2 cellular contexts compared by ENCODE assay signal in genomic region chr10:97543025-97543546, GRCh38.
A peak's percentile ranks its signal among the peaks of the same experiment; 100 is the strongest.
TF ChIP-seq lines count a peak whose summit lies in the region.

No MANE protein-coding gene starts in this region.

TF ChIP-seq in SK-N-SH, 30 proteins besides CTCF, POLR2A, EP300 and RAD21 (continues in another document):
- TF ChIP-seq REST (IDR thresholded peaks at IDR 0.05; ENCODE audit: low read depth, low read length) = no peak
- TF ChIP-seq FOXM1 (IDR thresholded peaks at IDR 0.05; ENCODE audit: low read depth) = 0 out of 2 replicates have a peak, but pooled peaks have one; percentile 71
- no peak for TF ChIP-seq MEF2A (IDR thresholded peaks at IDR 0.05; ENCODE audit: borderline replicate concordance, low read depth)
- peak; percentile 67; the same call in 1 of the 2 replicates for TF ChIP-seq RXRA (IDR thresholded peaks at IDR 0.05; ENCODE audit: borderline replicate concordance, low read depth)
- TF ChIP-seq GABPA (IDR thresholded peaks at IDR 0.05; ENCODE audit: low read depth) = no peak; the same call in 1 of the 2 replicates
- TF ChIP-seq CHD2 (IDR thresholded peaks at IDR 0.05; ENCODE audit: low read length, partially characterized antibody) = no peak
- TF ChIP-seq, protein P1, sequence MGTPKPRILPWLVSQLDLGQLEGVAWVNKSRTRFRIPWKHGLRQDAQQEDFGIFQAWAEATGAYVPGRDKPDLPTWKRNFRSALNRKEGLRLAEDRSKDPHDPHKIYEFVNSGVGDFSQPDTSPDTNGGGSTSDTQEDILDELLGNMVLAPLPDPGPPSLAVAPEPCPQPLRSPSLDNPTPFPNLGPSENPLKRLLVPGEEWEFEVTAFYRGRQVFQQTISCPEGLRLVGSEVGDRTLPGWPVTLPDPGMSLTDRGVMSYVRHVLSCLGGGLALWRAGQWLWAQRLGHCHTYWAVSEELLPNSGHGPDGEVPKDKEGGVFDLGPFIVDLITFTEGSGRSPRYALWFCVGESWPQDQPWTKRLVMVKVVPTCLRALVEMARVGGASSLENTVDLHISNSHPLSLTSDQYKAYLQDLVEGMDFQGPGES (IDR thresholded peaks at IDR 0.05; ENCODE audit: low read depth, low read length) = no peak
- TF ChIP-seq TCF12 (IDR thresholded peaks at IDR 0.05) = peak; percentile 95
- TF ChIP-seq, protein P2, sequence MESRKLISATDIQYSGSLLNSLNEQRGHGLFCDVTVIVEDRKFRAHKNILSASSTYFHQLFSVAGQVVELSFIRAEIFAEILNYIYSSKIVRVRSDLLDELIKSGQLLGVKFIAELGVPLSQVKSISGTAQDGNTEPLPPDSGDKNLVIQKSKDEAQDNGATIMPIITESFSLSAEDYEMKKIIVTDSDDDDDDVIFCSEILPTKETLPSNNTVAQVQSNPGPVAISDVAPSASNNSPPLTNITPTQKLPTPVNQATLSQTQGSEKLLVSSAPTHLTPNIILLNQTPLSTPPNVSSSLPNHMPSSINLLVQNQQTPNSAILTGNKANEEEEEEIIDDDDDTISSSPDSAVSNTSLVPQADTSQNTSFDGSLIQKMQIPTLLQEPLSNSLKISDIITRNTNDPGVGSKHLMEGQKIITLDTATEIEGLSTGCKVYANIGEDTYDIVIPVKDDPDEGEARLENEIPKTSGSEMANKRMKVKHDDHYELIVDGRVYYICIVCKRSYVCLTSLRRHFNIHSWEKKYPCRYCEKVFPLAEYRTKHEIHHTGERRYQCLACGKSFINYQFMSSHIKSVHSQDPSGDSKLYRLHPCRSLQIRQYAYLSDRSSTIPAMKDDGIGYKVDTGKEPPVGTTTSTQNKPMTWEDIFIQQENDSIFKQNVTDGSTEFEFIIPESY (IDR thresholded peaks at IDR 0.05; ENCODE audit: borderline replicate concordance, low read depth) = no peak
- TF ChIP-seq TEAD4 (IDR thresholded peaks at IDR 0.05; ENCODE audit: borderline replicate concordance, insufficient read depth) = no peak; the same call in 1 of the 2 replicates
- TF ChIP-seq GATA2 (CRISPR knock-in tag; IDR thresholded peaks at IDR 0.05) = no peak
- peak; percentile 56; the same call in 1 of the 2 replicates for TF ChIP-seq MXI1 (IDR thresholded peaks at IDR 0.05; ENCODE audit: low read depth, low read length)
- no peak for TF ChIP-seq SMC3 (IDR thresholded peaks at IDR 0.05; ENCODE audit: low read depth, low read length)
- no peak for TF ChIP-seq RCOR1 (IDR thresholded peaks at IDR 0.05; ENCODE audit: low read length)
- TF ChIP-seq POLR2AphosphoS5 (IDR thresholded peaks at IDR 0.05; ENCODE audit: low read depth, low read length) = peak; percentile 79
- TF ChIP-seq, protein P3, sequence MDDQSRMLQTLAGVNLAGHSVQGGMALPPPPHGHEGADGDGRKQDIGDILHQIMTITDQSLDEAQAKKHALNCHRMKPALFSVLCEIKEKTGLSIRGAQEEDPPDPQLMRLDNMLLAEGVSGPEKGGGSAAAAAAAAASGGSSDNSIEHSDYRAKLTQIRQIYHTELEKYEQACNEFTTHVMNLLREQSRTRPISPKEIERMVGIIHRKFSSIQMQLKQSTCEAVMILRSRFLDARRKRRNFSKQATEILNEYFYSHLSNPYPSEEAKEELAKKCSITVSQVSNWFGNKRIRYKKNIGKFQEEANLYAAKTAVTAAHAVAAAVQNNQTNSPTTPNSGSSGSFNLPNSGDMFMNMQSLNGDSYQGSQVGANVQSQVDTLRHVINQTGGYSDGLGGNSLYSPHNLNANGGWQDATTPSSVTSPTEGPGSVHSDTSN (IDR thresholded peaks at IDR 0.05) = peak; percentile 89
- peak; percentile 97 for TF ChIP-seq SIN3A (IDR thresholded peaks at IDR 0.05; ENCODE audit: borderline replicate concordance, low read depth, low read length)
- TF ChIP-seq MAX (IDR thresholded peaks at IDR 0.05; ENCODE audit: low read depth) = peak; percentile 93
- TF ChIP-seq YY1 (IDR thresholded peaks at IDR 0.05; ENCODE audit: low read depth) = no peak
- TF ChIP-seq FOSL2 (IDR thresholded peaks at IDR 0.05; ENCODE audit: borderline replicate concordance, low read depth) = peak; percentile 100
- 0 out of 2 replicates have a peak, but pooled peaks have one; percentile 20 for TF ChIP-seq TAF1 (IDR thresholded peaks at IDR 0.05; ENCODE audit: borderline replicate concordance, low read depth, low read length)
- no peak; the same call in 1 of the 2 replicates for TF ChIP-seq ELF1 (IDR thresholded peaks at IDR 0.05)
- TF ChIP-seq, protein P4, sequence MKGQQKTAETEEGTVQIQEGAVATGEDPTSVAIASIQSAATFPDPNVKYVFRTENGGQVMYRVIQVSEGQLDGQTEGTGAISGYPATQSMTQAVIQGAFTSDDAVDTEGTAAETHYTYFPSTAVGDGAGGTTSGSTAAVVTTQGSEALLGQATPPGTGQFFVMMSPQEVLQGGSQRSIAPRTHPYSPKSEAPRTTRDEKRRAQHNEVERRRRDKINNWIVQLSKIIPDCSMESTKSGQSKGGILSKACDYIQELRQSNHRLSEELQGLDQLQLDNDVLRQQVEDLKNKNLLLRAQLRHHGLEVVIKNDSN (IDR thresholded peaks at IDR 0.05; ENCODE audit: borderline replicate concordance, low read depth) = no peak

TF ChIP-seq in HEK293T, 16 proteins besides CTCF, POLR2A, EP300 and RAD21 (continued from another document):
- no peak for TF ChIP-seq BHLHE40 (IDR thresholded peaks at IDR 0.05; ENCODE audit: borderline replicate concordance)
